In the genomic region with DNA sequence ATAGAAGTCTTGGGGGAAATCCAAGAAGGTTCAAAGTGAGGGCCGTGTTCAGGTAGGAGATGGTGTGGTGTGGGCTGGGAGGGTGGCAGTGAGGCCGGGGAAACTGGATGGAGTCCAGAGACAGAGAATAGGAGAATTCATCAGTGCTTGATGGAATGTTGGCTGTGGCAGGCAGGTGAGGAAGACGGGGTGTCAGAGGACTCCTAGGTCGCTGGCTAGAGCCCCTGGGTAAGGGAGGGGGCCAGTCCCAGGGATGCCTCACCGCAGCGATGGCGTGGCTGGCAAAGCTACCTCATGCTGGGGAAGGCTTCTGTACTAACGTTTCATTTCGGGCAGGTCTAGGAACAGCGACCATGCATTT, we compare ENCODE assay signal across 9 cellular contexts.
A peak's percentile ranks its signal among the peaks of the same experiment; 100 is the strongest.
DNase-seq lines count a peak whose midpoint lies in the region; ATAC-seq and TF ChIP-seq lines count a peak whose summit lies in the region.
"Had no signal": no experiment of that assay in that cellular context is flagged by ENCODE, and none has a peak within 500 bp of the region (broad histone marks: within the 10 kb centered on the region; RNA-seq: fewer than 3 reads in every experiment).

No MANE protein-coding gene starts in this region.

- peaks cover 19% of the 10 kb centered on the region for H3K27me3 Mint-ChIP-seq in activated T-cell treated with anti-CD3 and anti-CD28 coated beads, Interleukin-2, amount 50 U/mL, for 72 hours (ENCODE audit: low read depth)

- H3K27me3 ChIP-seq in brain microvascular endothelial cell (replicated peaks) (peaks cover 18% of the 10 kb centered on the region), lower lobe of right lung (ENCODE audit: low read depth) (no peaks in the 10 kb centered on the region), upper lobe of left lung (no peaks in the 10 kb centered on the region)

- no peaks in the 10 kb centered on the region for H3K36me3 Mint-ChIP-seq in activated T-cell treated with anti-CD3 and anti-CD28 coated beads, Interleukin-2, amount 50 U/mL, for 72 hours (ENCODE audit: insufficient read depth in 2 of 2)

- H3K27ac ChIP-seq in brain microvascular endothelial cell: no peak overlapping the region
- no peak overlapping the region for H3K27ac ChIP-seq in lower lobe of right lung
- H3K27ac ChIP-seq in upper lobe of left lung: no peak overlapping the region

- H3K9me3 Mint-ChIP-seq in activated T-cell treated with anti-CD3 and anti-CD28 coated beads, Interleukin-2, amount 50 U/mL, for 72 hours: no peaks in the 10 kb centered on the region

- TF ChIP-seq POLR2A in upper lobe of left lung (IDR thresholded peaks at IDR 0.05): no peak

- peak; percentile 7 to 31 for ATAC-seq in activated T-cell treated with anti-CD3 and anti-CD28 coated beads, Interleukin-2, amount 50 U/mL, for 72 hours (replicated peaks in 1 of 2)
- no peak for ATAC-seq in lower lobe of right lung
- no peak for ATAC-seq in upper lobe of left lung (ENCODE audit: low FRiP score in 2 of 2)
- ATAC-seq in GM21447 (IDR thresholded peaks at IDR 0.05; ENCODE audit: unreplicated experiment): no peak
- ATAC-seq in HG02884 (IDR thresholded peaks at IDR 0.05; ENCODE audit: unreplicated experiment): no peak
- no peak for ATAC-seq in HG03520 (IDR thresholded peaks at IDR 0.05; ENCODE audit: unreplicated experiment)

- H3K4me1 ChIP-seq in lower lobe of right lung (peaks cover 35% of the 10 kb centered on the region), upper lobe of left lung (peaks cover 12 to 34% (median 27%) of the 10 kb centered on the region in 4 donors)

- in situ Hi-C loops in brain microvascular endothelial cell (cut with HindIII; ENCODE audit: low pct_ligation_motif_present, low sequenced_read_pairs): no loop called here

- no peak for TF ChIP-seq CTCF in brain microvascular endothelial cell (IDR thresholded peaks at IDR 0.05; ENCODE audit: low read depth, low read length, missing control alignments)
- no peak for TF ChIP-seq CTCF in lower lobe of right lung (IDR thresholded peaks at IDR 0.05)
- TF ChIP-seq CTCF in upper lobe of left lung (IDR thresholded peaks at IDR 0.05): no peak

- H3K4me3 ChIP-seq in brain microvascular endothelial cell (ENCODE audit: low read depth, low read length) (peak overlapping the region; percentile 57), lower lobe of right lung (peak overlapping the region; percentile 27), upper lobe of left lung (peak overlapping the region in 3 of 4 donors; percentile 24 to 32 (median 28))

- no peak for DNase-seq in activated T-cell treated with anti-CD3 and anti-CD28 coated beads, Interleukin-2, amount 50 U/mL, for 72 hours
- no peak for DNase-seq in activated T-cell treated with anti-CD3 and anti-CD28 coated beads for 4 hours
- no peak for DNase-seq in brain microvascular endothelial cell
- DNase-seq in lower lobe of right lung: no peak
- DNase-seq in upper lobe of left lung: no peak
- DNase-seq: AML-193 had no signal

- H3K36me3 ChIP-seq in brain microvascular endothelial cell (replicated peaks) (no peaks in the 10 kb centered on the region), lower lobe of right lung (no peaks in the 10 kb centered on the region), upper lobe of left lung (no peaks in the 10 kb centered on the region)

- intact Hi-C loops in lower lobe of right lung (cut with DNase I): no loop called here

- no peak for TF ChIP-seq EP300 in upper lobe of left lung (IDR thresholded peaks at IDR 0.05)

- 25 to 28% methylated on average over 10 of the region's 10 CpGs for WGBS in upper lobe of left lung, 2 donors

- no peak overlapping the region for H3K27ac Mint-ChIP-seq in activated T-cell treated with anti-CD3 and anti-CD28 coated beads, Interleukin-2, amount 50 U/mL, for 72 hours

- peaks cover 6% of the 10 kb centered on the region for H3K4me1 Mint-ChIP-seq in activated T-cell treated with anti-CD3 and anti-CD28 coated beads, Interleukin-2, amount 50 U/mL, for 72 hours (ENCODE audit: low read depth)

- H3K9me3 ChIP-seq in lower lobe of right lung: no peaks in the 10 kb centered on the region
- H3K9me3 ChIP-seq in upper lobe of left lung: no peaks in the 10 kb centered on the region

- H3K4me3 Mint-ChIP-seq in activated T-cell treated with anti-CD3 and anti-CD28 coated beads, Interleukin-2, amount 50 U/mL, for 72 hours: peak overlapping the region; percentile 73 to 74

Comparison
In these comparisons a context has a peak if more than half of its experiments do, and no peak if none do; other contexts are left out.
1. ATAC-seq: peak in activated T-cell treated with anti-CD3 and anti-CD28 coated beads, Interleukin-2, amount 50 U/mL, for 72 hours (2 of 2); none in lower lobe of right lung (0 of 2), upper lobe of left lung (0 of 2), GM21447 (single experiment), HG02884 (single experiment) and HG03520 (single experiment).
2. Peak in every context shown above with its lines, with median percentiles within 50 percentile points of each other: H3K4me3 ChIP-seq.